In genomic region chr16:55275869-55276268, GRCh38 we compare ENCODE assay signal across 19 cellular contexts. TPM values are rescaled to one million over a fixed set of nuclear protein-coding genes. Genes with fewer than 3 reads are reported as not detected.
A peak's percentile ranks its signal among the peaks of the same experiment; 100 is the strongest.
DNase-seq lines count a peak whose midpoint lies in the region; ATAC-seq, FAIRE-seq and TF ChIP-seq lines count a peak whose summit lies in the region.
"Had no signal": no experiment of that assay in that cellular context is flagged by ENCODE, and none has a peak within 500 bp of the region (broad histone marks: within the 10 kb centered on the region; RNA-seq: fewer than 3 reads in every experiment).

No MANE protein-coding gene starts in this region.

- TF ChIP-seq CTCF in bronchial epithelial cell (IDR thresholded peaks at IDR 0.05; ENCODE audit: insufficient read depth, low read length, severe bottlenecking) (no peak), esophagus squamous epithelium (IDR thresholded peaks at IDR 0.05) (no peak), progenitor cell of endocrine pancreas (IDR thresholded peaks at IDR 0.05; ENCODE audit: unreplicated experiment) (no peak)

- no peaks in the 10 kb centered on the region for H3K36me3 Mint-ChIP-seq in progenitor cell of endocrine pancreas (ENCODE audit: insufficient read depth)
- no peaks in the 10 kb centered on the region for H3K36me3 Mint-ChIP-seq in activated T-helper 17 cell treated with anti-CD3 and anti-CD28 coated beads, Interleukin-2, amount 50 U/mL, for 72 hours (ENCODE audit: low read depth)
- H3K36me3 Mint-ChIP-seq: CD8-positive, alpha-beta memory T cell had no signal

- intact Hi-C loops in esophagus squamous epithelium (cut with DNase I): no loop called here

- no peak for FAIRE-seq in bronchial epithelial cell (lab: Jason Lieb, UNC)
- FAIRE-seq in H54 (lab: Jason Lieb, UNC): no peak
- FAIRE-seq: D721Med, G401.6, GM12891 had no signal

- no peaks in the 10 kb centered on the region for H3K9me3 Mint-ChIP-seq in progenitor cell of endocrine pancreas (ENCODE audit: low read depth)
- H3K9me3 Mint-ChIP-seq in activated T-helper 17 cell treated with anti-CD3 and anti-CD28 coated beads, Interleukin-2, amount 50 U/mL, for 72 hours: no peaks in the 10 kb centered on the region
- H3K9me3 Mint-ChIP-seq: CD8-positive, alpha-beta memory T cell had no signal

- H3K4me1 Mint-ChIP-seq in progenitor cell of endocrine pancreas (ENCODE audit: low read depth): no peaks in the 10 kb centered on the region
- no peaks in the 10 kb centered on the region for H3K4me1 Mint-ChIP-seq in activated T-helper 17 cell treated with anti-CD3 and anti-CD28 coated beads, Interleukin-2, amount 50 U/mL, for 72 hours
- H3K4me1 Mint-ChIP-seq: B cell; CD8-positive, alpha-beta memory T cell had no signal

- H3K27me3 Mint-ChIP-seq in progenitor cell of endocrine pancreas: peaks cover 20% of the 10 kb centered on the region
- no peaks in the 10 kb centered on the region for H3K27me3 Mint-ChIP-seq in activated T-helper 17 cell treated with anti-CD3 and anti-CD28 coated beads, Interleukin-2, amount 50 U/mL, for 72 hours

- ATAC-seq in activated T-helper 17 cell treated with anti-CD3 and anti-CD28 coated beads, Interleukin-2, amount 50 U/mL, for 72 hours (replicated peaks): no peak
- ATAC-seq: HCT116 had no signal

- TF ChIP-seq POLR2A in esophagus squamous epithelium (IDR thresholded peaks at IDR 0.05) (no peak), H54 (IDR thresholded peaks at IDR 0.05; ENCODE audit: low read depth, low read length) (no peak)

- H3K4me3 ChIP-seq in bronchial epithelial cell (ENCODE audit: low read depth, low read length) (no peak overlapping the region), esophagus squamous epithelium (no peak overlapping the region)
- H3K4me3 ChIP-seq: BLaER1 treated with 17β-estradiol and CSF1 and Interleukin-3, amounts not matched to agents 10 nM and 100 nM; GM23248 had no signal

- DNase-seq in bronchial epithelial cell (ENCODE audit: low read depth) (peak; percentile 26), esophagus squamous epithelium (lab: John Stamatoyannopoulos, UW) (no peak), progenitor cell of endocrine pancreas (ENCODE audit: low spot score, unreplicated experiment) (no peak), NCI-H2029 treated with DMSO at 0.1 percent for 48 hours (lab: John Stamatoyannopoulos, UW) (no peak), H54 (ENCODE audit: insufficient read length, low spot score) (no peak)
- DNase-seq: CD8-positive, alpha-beta memory T cell; COR-L47; GM23248; HFFc6 had no signal

- H3K4me1 ChIP-seq in esophagus squamous epithelium: peaks cover 11 to 84% (median 12%) of the 10 kb centered on the region in 3 donors
- H3K4me1 ChIP-seq: BLaER1 treated with 17β-estradiol and CSF1 and Interleukin-3, amounts not matched to agents 10 nM and 100 nM had no signal

- H3K36me3 ChIP-seq in bronchial epithelial cell (ENCODE audit: control insufficient read depth, insufficient read depth, low read length) (no peaks in the 10 kb centered on the region), esophagus squamous epithelium (no peaks in the 10 kb centered on the region)
- H3K36me3 ChIP-seq: BLaER1 treated with 17β-estradiol and CSF1 and Interleukin-3, amounts not matched to agents 10 nM and 100 nM had no signal

- H3K4me3 Mint-ChIP-seq in progenitor cell of endocrine pancreas (ENCODE audit: low read depth): no peak overlapping the region
- no peak overlapping the region for H3K4me3 Mint-ChIP-seq in activated T-helper 17 cell treated with anti-CD3 and anti-CD28 coated beads, Interleukin-2, amount 50 U/mL, for 72 hours
- H3K4me3 Mint-ChIP-seq: B cell; CD8-positive, alpha-beta memory T cell; HFFc6 had no signal

- H3K27me3 ChIP-seq in bronchial epithelial cell (ENCODE audit: control insufficient read depth, insufficient read depth, low read length) (no peaks in the 10 kb centered on the region), esophagus squamous epithelium (no peaks in the 10 kb centered on the region)
- H3K27me3 ChIP-seq: BLaER1 treated with 17β-estradiol and CSF1 and Interleukin-3, amounts not matched to agents 10 nM and 100 nM had no signal

- WGBS in esophagus squamous epithelium, 2 donors: 54 to 73% methylated on average over 2 to 3 of the region's 6 CpGs

- peak overlapping the region; percentile 52 to 89 (median 76) for H3K27ac ChIP-seq in esophagus squamous epithelium
- H3K27ac ChIP-seq: BLaER1 treated with 17β-estradiol and CSF1 and Interleukin-3, amounts not matched to agents 10 nM and 100 nM; GM23248; HL-60 had no signal

- peak overlapping the region; percentile 19 for H3K27ac Mint-ChIP-seq in progenitor cell of endocrine pancreas
- no peak overlapping the region for H3K27ac Mint-ChIP-seq in activated T-helper 17 cell treated with anti-CD3 and anti-CD28 coated beads, Interleukin-2, amount 50 U/mL, for 72 hours
- H3K27ac Mint-ChIP-seq: B cell; CD8-positive, alpha-beta memory T cell; HFFc6 had no signal

- H3K9me3 ChIP-seq in esophagus squamous epithelium: no peaks in the 10 kb centered on the region
- H3K9me3 ChIP-seq: BLaER1 treated with 17β-estradiol and CSF1 and Interleukin-3, amounts not matched to agents 10 nM and 100 nM had no signal

RNA-seq across cellular contexts. Expression of gene IRX6, which starts 48.1 kb away (rescaled TPM):
- total RNA-seq in bronchial epithelial cell (not detected in 2 replicates), esophagus squamous epithelium (under 1 TPM; 0.18 to 0.91 (median 0.56) TPM), progenitor cell of endocrine pancreas (not detected in 2 replicates)
- not detected for total RNA-seq in activated T-helper 17 cell treated with anti-CD3 and anti-CD28 coated beads, Interleukin-2, amount 50 U/mL, for 72 hours
- total RNA-seq: CD8-positive, alpha-beta memory T cell; GM23248; H4; HFFc6; HT1080 had no signal
